Comparison of ENCODE assay signal across 10 cellular contexts in the genomic region with DNA sequence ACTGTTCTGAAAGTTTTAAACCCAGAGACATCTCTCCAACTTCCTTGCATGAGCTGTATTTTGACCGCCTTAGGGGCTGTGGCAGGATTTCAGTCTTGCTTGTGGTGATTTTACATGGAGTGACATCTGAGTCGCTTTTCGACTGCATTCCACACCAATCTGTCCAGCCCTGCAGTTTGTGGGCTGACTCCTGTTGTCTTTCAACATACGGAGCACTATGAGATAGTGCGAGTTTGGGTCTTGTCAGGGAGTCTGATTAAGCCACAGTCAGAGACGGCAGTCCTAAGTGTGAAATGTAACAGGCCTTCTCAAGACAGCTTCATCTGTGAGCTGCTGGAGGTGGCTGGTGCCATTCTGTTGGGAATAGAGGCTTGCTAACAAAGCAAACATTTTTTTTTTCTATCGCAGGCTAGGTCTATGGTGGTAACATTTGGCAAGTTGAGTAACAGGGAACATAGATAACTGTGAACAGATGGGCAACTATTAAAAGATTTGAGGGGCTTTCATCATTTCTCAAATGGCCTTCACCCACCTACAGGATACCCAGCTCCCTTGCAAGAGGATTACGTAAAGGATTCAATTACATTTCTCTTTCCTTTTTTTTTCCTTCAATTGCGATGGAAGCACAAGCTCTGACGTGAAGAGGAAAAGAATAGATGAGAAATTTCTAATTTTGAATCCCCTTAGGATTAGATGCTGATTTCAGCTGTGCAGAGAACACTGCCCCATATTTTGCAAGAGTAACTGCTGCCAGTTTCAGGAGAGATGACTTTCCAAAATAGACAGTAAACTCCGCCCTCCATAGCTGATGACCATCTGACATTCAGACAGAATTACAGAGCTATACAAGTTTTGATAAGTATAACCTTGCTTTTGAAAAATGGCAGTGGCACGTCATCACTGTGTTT. TPM values are rescaled to one million over a fixed set of nuclear protein-coding genes. Genes with fewer than 3 reads are reported as not detected.
A peak's percentile ranks its signal among the peaks of the same experiment; 100 is the strongest.
DNase-seq lines count a peak whose midpoint lies in the region; ATAC-seq and TF ChIP-seq lines count a peak whose summit lies in the region.
"Had no signal": no experiment of that assay in that cellular context is flagged by ENCODE, and none has a peak within 500 bp of the region (broad histone marks: within the 10 kb centered on the region; RNA-seq: fewer than 3 reads in every experiment).

No MANE protein-coding gene starts in this region.

- intact Hi-C loops in uterus (cut with DNase I; ENCODE audit: low total_unique reads): no loop called here

- TF ChIP-seq POLR2A in uterus (IDR thresholded peaks at IDR 0.05): no peak

- no peaks in the 10 kb centered on the region for H3K9me3 ChIP-seq in uterus
- H3K9me3 ChIP-seq: spleen had no signal

- H3K27ac ChIP-seq in layer of hippocampus (ENCODE audit: low read depth, low read length) (peak overlapping the region; percentile 40), uterus (peak overlapping the region; percentile 60 to 72)

- no peak for TF ChIP-seq CTCF in cardiac fibroblast (IDR thresholded peaks at IDR 0.05; ENCODE audit: low read depth, low read length)
- no peak for TF ChIP-seq CTCF in uterus (IDR thresholded peaks at IDR 0.05)

- ATAC-seq in HG02678 (IDR thresholded peaks at IDR 0.05; ENCODE audit: unreplicated experiment) (no peak), GM18502 (IDR thresholded peaks at IDR 0.05; ENCODE audit: poor library complexity, unreplicated experiment) (no peak)
- ATAC-seq: activated CD4-positive, alpha-beta T cell treated with anti-CD3 and anti-CD28 coated beads for 36 hours had no signal

- H3K27me3 ChIP-seq in layer of hippocampus (ENCODE audit: control insufficient read depth, insufficient read depth, low read length) (no peaks in the 10 kb centered on the region), uterus (no peaks in the 10 kb centered on the region)
- H3K27me3 ChIP-seq: spleen had no signal

- DNase-seq in NOMO-1 treated with DMSO at 0.1 percent for 48 hours (lab: John Stamatoyannopoulos, UW; ENCODE audit: unreplicated experiment) (peak; percentile 27), NOMO-1 treated with dmso at 0.1 percent for 144 hours (lab: John Stamatoyannopoulos, UW; ENCODE audit: unreplicated experiment) (no peak), cardiac fibroblast (ENCODE audit: low read depth in 2 of 2) (peak; percentile 53 to 78), uterus (peak in 1 of 2 donors; percentile 25), HEK293T (ENCODE audit: extremely low spot score) (no peak)
- DNase-seq: activated CD4-positive, alpha-beta T cell treated with anti-CD3 and anti-CD28 coated beads for 36 hours; spleen had no signal

- H3K4me3 ChIP-seq in cardiac fibroblast (replicated peaks in 1 of 2; ENCODE audit: low read depth in 2 of 2, low read length in 2 of 2) (no peak overlapping the region), uterus (no peak overlapping the region)
- H3K4me3 ChIP-seq: spleen had no signal

- POLR2A ChIA-PET in HEK293T (lab: Yijun Ruan, JAX): no interaction called here

- CTCF ChIA-PET in HEK293T (lab: Yijun Ruan, JAX): no interaction called here

- no peaks in the 10 kb centered on the region for H3K36me3 ChIP-seq in uterus
- H3K36me3 ChIP-seq: spleen had no signal

- H3K4me1 ChIP-seq in uterus: no peaks in the 10 kb centered on the region
- H3K4me1 ChIP-seq: spleen had no signal

TF ChIP-seq in HEK293T, 16 proteins besides CTCF, POLR2A, EP300 and RAD21:
- TF ChIP-seq ARNT (IDR thresholded peaks at IDR 0.05): no peak
- TF ChIP-seq FOXA1 (IDR thresholded peaks at IDR 0.05): no peak
- no peak for TF ChIP-seq ZNF384 (IDR thresholded peaks at IDR 0.05)
- no peak for TF ChIP-seq NFRKB (IDR thresholded peaks at IDR 0.05)
- TF ChIP-seq TARDBP (IDR thresholded peaks at IDR 0.05): no peak
- TF ChIP-seq FOXM1 (IDR thresholded peaks at IDR 0.05; ENCODE audit: borderline replicate concordance): no peak
- no peak for TF ChIP-seq BHLHE40 (IDR thresholded peaks at IDR 0.05; ENCODE audit: borderline replicate concordance)
- TF ChIP-seq ELF4 (IDR thresholded peaks at IDR 0.05): no peak
- no peak for TF ChIP-seq SUZ12 (IDR thresholded peaks at IDR 0.05)
- TF ChIP-seq L3MBTL2 (conservative IDR thresholded peaks at IDR 0.05): no peak
- no peak for TF ChIP-seq FOXK2 (IDR thresholded peaks at IDR 0.05)
- TF ChIP-seq, protein P1, sequence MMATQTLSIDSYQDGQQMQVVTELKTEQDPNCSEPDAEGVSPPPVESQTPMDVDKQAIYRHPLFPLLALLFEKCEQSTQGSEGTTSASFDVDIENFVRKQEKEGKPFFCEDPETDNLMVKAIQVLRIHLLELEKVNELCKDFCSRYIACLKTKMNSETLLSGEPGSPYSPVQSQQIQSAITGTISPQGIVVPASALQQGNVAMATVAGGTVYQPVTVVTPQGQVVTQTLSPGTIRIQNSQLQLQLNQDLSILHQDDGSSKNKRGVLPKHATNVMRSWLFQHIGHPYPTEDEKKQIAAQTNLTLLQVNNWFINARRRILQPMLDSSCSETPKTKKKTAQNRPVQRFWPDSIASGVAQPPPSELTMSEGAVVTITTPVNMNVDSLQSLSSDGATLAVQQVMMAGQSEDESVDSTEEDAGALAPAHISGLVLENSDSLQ (IDR thresholded peaks at IDR 0.05): no peak
- no peak for TF ChIP-seq SP1 (IDR thresholded peaks at IDR 0.05)
- no peak for TF ChIP-seq LEF1 (IDR thresholded peaks at IDR 0.05; ENCODE audit: borderline replicate concordance)
- TF ChIP-seq HDGF (IDR thresholded peaks at IDR 0.05; ENCODE audit: borderline replicate concordance): no peak

RNA-seq across cellular contexts. Expression of gene CAP2, which starts 25.1 kb away (rescaled TPM):
- total RNA-seq in uterus: 10 to 100 TPM; 11.8 to 27.6 (median 15.0) TPM
- total RNA-seq: activated CD4-positive, alpha-beta T cell treated with anti-CD3 and anti-CD28 coated beads for 36 hours had no signal

Comparison
In these comparisons a context has a peak if more than half of its experiments do, and no peak if none do; other contexts are left out.
1. DNase-seq: peak in NOMO-1 treated with DMSO at 0.1 percent for 48 hours (single experiment) and cardiac fibroblast (2 of 2); none in NOMO-1 treated with dmso at 0.1 percent for 144 hours (single experiment) and HEK293T (single experiment).